20 cellular contexts compared by ENCODE assay signal in genomic region chr4:38123555-38123954, GRCh38.
"Had no signal": no experiment of that assay in that cellular context is flagged by ENCODE, and none has a peak within 500 bp of the region (broad histone marks: within the 10 kb centered on the region; RNA-seq: fewer than 3 reads in every experiment).

No MANE protein-coding gene starts in this region.

- H3K4me1 ChIP-seq: parathyroid adenoma, upper lobe of left lung had no signal

- H2AFZ ChIP-seq: parathyroid adenoma had no signal

- H3K79me2 ChIP-seq: parathyroid adenoma had no signal

- H3K9me3 ChIP-seq: esophagus muscularis mucosa, heart right ventricle, left ventricle myocardium inferior, spleen, testis, upper lobe of left lung had no signal

- H3K9ac ChIP-seq: parathyroid adenoma had no signal

- H3K27ac ChIP-seq: esophagus muscularis mucosa, heart right ventricle, left ventricle myocardium inferior, parathyroid adenoma, spleen, testis, upper lobe of left lung, WERI-Rb-1 had no signal

- DNase-seq: activated CD4-positive, alpha-beta T cell treated with anti-CD3 and anti-CD28 coated beads, Interleukin-2, amount 50 U/mL, for 4 hours; activated T-cell treated with anti-CD3 and anti-CD28 coated beads for 4 hours; cerebellar nuclear complex; cortex of kidney; effector CD8-positive, alpha-beta T cell; heart right ventricle; kidney glomerular epithelial cell; left ventricle myocardium inferior; mammary epithelial cell; spleen; stimulated activated CD4-positive, alpha-beta T cell treated with anti-CD3 and anti-CD28 coated beads, Interleukin-4, amount 100 ng/mL, for 4 hours; testis; upper lobe of left lung; WERI-Rb-1 had no signal

- H3K4me3 ChIP-seq: esophagus muscularis mucosa, heart right ventricle, left ventricle myocardium inferior, spleen, testis, upper lobe of left lung had no signal

- H3K27me3 ChIP-seq: esophagus muscularis mucosa, heart right ventricle, spleen, testis, upper lobe of left lung had no signal

- FAIRE-seq: bronchial epithelial cell, endothelial cell of umbilical vein had no signal

- ATAC-seq: heart right ventricle; sciatic nerve; stimulated activated memory B cell treated with anti-CD40 and anti-IgM and Interleukin-4, amounts not matched to agents 10 μg/mL and 1 μg/mL and 100 μg/mL, for 72 hours had no signal
